In the genomic region with DNA sequence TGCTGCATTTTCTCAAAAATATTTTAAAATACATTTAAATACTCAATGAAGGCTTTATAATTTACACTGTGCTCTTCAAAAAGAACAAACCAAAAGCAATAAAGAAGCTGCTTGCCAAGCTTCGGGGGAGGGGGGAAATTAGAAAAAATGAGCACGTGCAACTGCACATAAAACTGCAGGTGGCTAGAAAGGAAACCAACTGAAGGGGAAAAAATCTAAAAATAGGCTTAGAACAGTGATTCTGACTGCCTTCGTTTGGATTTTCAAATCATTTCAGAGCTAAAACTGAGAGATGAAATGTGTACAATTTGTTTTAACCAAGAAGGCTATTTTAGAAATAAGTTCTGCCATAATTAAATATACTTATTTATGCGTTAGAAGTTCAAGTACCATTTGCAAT, we compare ENCODE assay signal across 1 cellular context.
TF ChIP-seq lines count a peak whose summit lies in the region.

No MANE protein-coding gene starts in this region.

TF ChIP-seq in HepG2, 621 proteins besides CTCF, POLR2A, EP300 and RAD21 (continued from another document):
- TF ChIP-seq, protein P1, sequence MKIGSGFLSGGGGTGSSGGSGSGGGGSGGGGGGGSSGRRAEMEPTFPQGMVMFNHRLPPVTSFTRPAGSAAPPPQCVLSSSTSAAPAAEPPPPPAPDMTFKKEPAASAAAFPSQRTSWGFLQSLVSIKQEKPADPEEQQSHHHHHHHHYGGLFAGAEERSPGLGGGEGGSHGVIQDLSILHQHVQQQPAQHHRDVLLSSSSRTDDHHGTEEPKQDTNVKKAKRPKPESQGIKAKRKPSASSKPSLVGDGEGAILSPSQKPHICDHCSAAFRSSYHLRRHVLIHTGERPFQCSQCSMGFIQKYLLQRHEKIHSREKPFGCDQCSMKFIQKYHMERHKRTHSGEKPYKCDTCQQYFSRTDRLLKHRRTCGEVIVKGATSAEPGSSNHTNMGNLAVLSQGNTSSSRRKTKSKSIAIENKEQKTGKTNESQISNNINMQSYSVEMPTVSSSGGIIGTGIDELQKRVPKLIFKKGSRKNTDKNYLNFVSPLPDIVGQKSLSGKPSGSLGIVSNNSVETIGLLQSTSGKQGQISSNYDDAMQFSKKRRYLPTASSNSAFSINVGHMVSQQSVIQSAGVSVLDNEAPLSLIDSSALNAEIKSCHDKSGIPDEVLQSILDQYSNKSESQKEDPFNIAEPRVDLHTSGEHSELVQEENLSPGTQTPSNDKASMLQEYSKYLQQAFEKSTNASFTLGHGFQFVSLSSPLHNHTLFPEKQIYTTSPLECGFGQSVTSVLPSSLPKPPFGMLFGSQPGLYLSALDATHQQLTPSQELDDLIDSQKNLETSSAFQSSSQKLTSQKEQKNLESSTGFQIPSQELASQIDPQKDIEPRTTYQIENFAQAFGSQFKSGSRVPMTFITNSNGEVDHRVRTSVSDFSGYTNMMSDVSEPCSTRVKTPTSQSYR (CRISPR knock-in tag; IDR thresholded peaks at IDR 0.05; ENCODE audit: borderline replicate concordance) = 0 out of 2 replicates have a peak, but pooled peaks have one; percentile 17
TF ChIP-seq in HepG2: peak in this region for 1.
